In genomic region chr2:16623564-16624418, GRCh38 we compare ENCODE assay signal across 1 cellular context.
TF ChIP-seq lines count a peak whose summit lies in the region.

No MANE protein-coding gene starts in this region.

TF ChIP-seq in IMR-90, 13 proteins besides CTCF, POLR2A, EP300 and RAD21 (continued from another document):
- no peak for TF ChIP-seq ELK1 (IDR thresholded peaks at IDR 0.05; ENCODE audit: borderline replicate concordance, low read depth, low read length)
- TF ChIP-seq MAFK (IDR thresholded peaks at IDR 0.05; ENCODE audit: low read depth, low read length), result no peak
- TF ChIP-seq SMC3 (IDR thresholded peaks at IDR 0.05; ENCODE audit: low read depth, low read length), result no peak
- TF ChIP-seq CEBPB (IDR thresholded peaks at IDR 0.05; ENCODE audit: low read depth, low read length), result no peak
- TF ChIP-seq USF2 (IDR thresholded peaks at IDR 0.05; ENCODE audit: low read depth, low read length), result no peak
- no peak for TF ChIP-seq RCOR1 (IDR thresholded peaks at IDR 0.05; ENCODE audit: insufficient replicate concordance, low read length)
- no peak for TF ChIP-seq BHLHE40 (IDR thresholded peaks at IDR 0.05; ENCODE audit: low read depth, low read length)
